In genomic region chr2:165634855-165635254, GRCh38 we compare ENCODE assay signal across 11 cellular contexts.
DNase-seq lines count a peak whose midpoint lies in the region; ATAC-seq, FAIRE-seq and TF ChIP-seq lines count a peak whose summit lies in the region.
"Had no signal": no experiment of that assay in that cellular context is flagged by ENCODE, and none has a peak within 500 bp of the region (broad histone marks: within the 10 kb centered on the region; RNA-seq: fewer than 3 reads in every experiment).

No MANE protein-coding gene starts in this region.

- H3K4me1 Mint-ChIP-seq in effector memory CD8-positive, alpha-beta T cell (ENCODE audit: low read depth in 2 of 2) = no peaks in the 10 kb centered on the region

- no peaks in the 10 kb centered on the region for H3K4me1 ChIP-seq in upper lobe of right lung

- H3K27ac Mint-ChIP-seq in effector memory CD8-positive, alpha-beta T cell = no peak overlapping the region
- H3K27ac Mint-ChIP-seq: activated naive CD8-positive, alpha-beta T cell treated with anti-CD3 and anti-CD28 coated beads for 36 hours had no signal

- ATAC-seq in upper lobe of right lung = peak; percentile 45
- ATAC-seq in effector memory CD8-positive, alpha-beta T cell (replicated peaks) = no peak

- no peak overlapping the region for H3K4me3 Mint-ChIP-seq in effector memory CD8-positive, alpha-beta T cell
- H3K4me3 Mint-ChIP-seq: activated naive CD8-positive, alpha-beta T cell treated with anti-CD3 and anti-CD28 coated beads for 36 hours had no signal

- no peaks in the 10 kb centered on the region for H3K9me3 Mint-ChIP-seq in effector memory CD8-positive, alpha-beta T cell
- H3K9me3 Mint-ChIP-seq: activated naive CD8-positive, alpha-beta T cell treated with anti-CD3 and anti-CD28 coated beads for 36 hours had no signal

- H3K36me3 ChIP-seq in upper lobe of right lung = no peaks in the 10 kb centered on the region

- peak; percentile 79 for FAIRE-seq in islet of Langerhans (lab: Jason Lieb, UNC)
- FAIRE-seq: A204.1 had no signal

- intact Hi-C loops in upper lobe of right lung (cut with DNase I) = no loop called here

- no peaks in the 10 kb centered on the region for H3K27me3 ChIP-seq in upper lobe of right lung

- no peaks in the 10 kb centered on the region for H3K36me3 Mint-ChIP-seq in effector memory CD8-positive, alpha-beta T cell (ENCODE audit: insufficient read depth)
- H3K36me3 Mint-ChIP-seq: activated naive CD8-positive, alpha-beta T cell treated with anti-CD3 and anti-CD28 coated beads for 36 hours had no signal

- no peak for TF ChIP-seq CTCF in upper lobe of right lung (IDR thresholded peaks at IDR 0.05)

- H3K4me3 ChIP-seq in upper lobe of right lung = no peak overlapping the region

- DNase-seq in NCI-H510A treated with DMSO at 0.1 percent for 48 hours (lab: John Stamatoyannopoulos, UW) = peak; percentile 23
- DNase-seq in NCI-H510A (lab: John Stamatoyannopoulos, UW) = no peak
- peak; percentile 92 for DNase-seq in brain pericyte (ENCODE audit: low read depth, low spot score)
- no peak for DNase-seq in upper lobe of right lung
- DNase-seq in stimulated activated naive CD4-positive, alpha-beta T cell (lab: John Stamatoyannopoulos, UW) = no peak
- DNase-seq in activated gamma-delta T cell (lab: John Stamatoyannopoulos, UW) = no peak
- DNase-seq in effector memory CD8-positive, alpha-beta T cell = no peak
- DNase-seq: activated naive CD8-positive, alpha-beta T cell treated with anti-CD3 and anti-CD28 coated beads for 36 hours; NCI-H2029 had no signal

- no peaks in the 10 kb centered on the region for H3K9me3 ChIP-seq in upper lobe of right lung

- no peak overlapping the region for H3K27ac ChIP-seq in upper lobe of right lung

- H3K27me3 Mint-ChIP-seq in effector memory CD8-positive, alpha-beta T cell = peaks cover 10 to 26% of the 10 kb centered on the region in 2 donors
- H3K27me3 Mint-ChIP-seq: activated naive CD8-positive, alpha-beta T cell treated with anti-CD3 and anti-CD28 coated beads for 36 hours had no signal

Comparison
In these comparisons a context has a peak if more than half of its experiments do, and no peak if none do; other contexts are left out.
1. DNase-seq: peak in NCI-H510A treated with DMSO at 0.1 percent for 48 hours (single experiment) and brain pericyte (single experiment); none in NCI-H510A (single experiment), upper lobe of right lung (single experiment), stimulated activated naive CD4-positive, alpha-beta T cell (0 of 6), activated gamma-delta T cell (single experiment) and effector memory CD8-positive, alpha-beta T cell (0 of 3).